In genomic region chr5:177004961-177005360, GRCh38 we compare ENCODE assay signal across 8 cellular contexts. TPM values are rescaled to one million over a fixed set of nuclear protein-coding genes. Genes with fewer than 3 reads are reported as not detected.
DNase-seq lines count a peak whose midpoint lies in the region; ATAC-seq and TF ChIP-seq lines count a peak whose summit lies in the region.

No MANE protein-coding gene starts in this region.

- no peak for TF ChIP-seq POLR2A in tibial nerve (IDR thresholded peaks at IDR 0.05)

- intact Hi-C loops in CD14-positive monocyte (cut with micrococcal nuclease) = loop anchor here in 1 of 2 donors (10.0 kb wide), 1 partner anchor 110 kb away; the partner anchor contains the start of gene HK3
- intact Hi-C loops in dendritic cell treated with granulocyte-macrophage colony-stimulating factor and Interleukin-4, amounts not matched to agents 40 ng/mL and 50 ng/mL, for 4 days (cut with micrococcal nuclease) = no loop called here

- H3K27ac Mint-ChIP-seq in CD14-positive monocyte (peak overlapping the region in 5 of 7 donors; percentile 90 to 99 (median 98)), nephron (peak overlapping the region in 1 of 3 experiments; percentile 81)
- H3K27ac Mint-ChIP-seq in dendritic cell treated with granulocyte-macrophage colony-stimulating factor and Interleukin-4, amounts not matched to agents 40 ng/mL and 50 ng/mL, for 4 days = no peak overlapping the region

- H3K9me3 Mint-ChIP-seq in CD14-positive monocyte (peaks cover 6 to 13% (median 9%) of the 10 kb centered on the region in 7 donors), nephron (peaks cover 3% of the 10 kb centered on the region)
- H3K9me3 Mint-ChIP-seq in dendritic cell treated with granulocyte-macrophage colony-stimulating factor and Interleukin-4, amounts not matched to agents 40 ng/mL and 50 ng/mL, for 4 days = no peaks in the 10 kb centered on the region

- peak overlapping the region; percentile 91 to 95 for H3K4me3 Mint-ChIP-seq in CD14-positive monocyte
- H3K4me3 Mint-ChIP-seq in dendritic cell treated with granulocyte-macrophage colony-stimulating factor and Interleukin-4, amounts not matched to agents 40 ng/mL and 50 ng/mL, for 4 days = peak overlapping the region; percentile 96
- H3K4me3 Mint-ChIP-seq in nephron = peak overlapping the region; percentile 95 to 98 (median 97)

- peaks cover 0 to 4% (median 3%) of the 10 kb centered on the region in 3 donors for H3K27me3 Mint-ChIP-seq in CD14-positive monocyte (ENCODE audit: low read depth in 3 of 3)
- no peaks in the 10 kb centered on the region for H3K27me3 Mint-ChIP-seq in dendritic cell treated with granulocyte-macrophage colony-stimulating factor and Interleukin-4, amounts not matched to agents 40 ng/mL and 50 ng/mL, for 4 days
- no peaks in the 10 kb centered on the region for H3K27me3 Mint-ChIP-seq in nephron (ENCODE audit: low read depth)

- H3K9me3 ChIP-seq in tibial nerve = peaks cover 0 to 2% (median 0%) of the 10 kb centered on the region in 4 donors

- H3K4me1 Mint-ChIP-seq in CD14-positive monocyte = peaks cover 34% of the 10 kb centered on the region
- peaks cover 20% of the 10 kb centered on the region for H3K4me1 Mint-ChIP-seq in dendritic cell treated with granulocyte-macrophage colony-stimulating factor and Interleukin-4, amounts not matched to agents 40 ng/mL and 50 ng/mL, for 4 days (ENCODE audit: low read depth)
- H3K4me1 Mint-ChIP-seq in nephron = peaks cover 13% of the 10 kb centered on the region

- no peak overlapping the region for H3K27ac ChIP-seq in tibial nerve

- H3K36me3 Mint-ChIP-seq in CD14-positive monocyte = peaks cover 9 to 20% of the 10 kb centered on the region in 2 donors
- H3K36me3 Mint-ChIP-seq in dendritic cell treated with granulocyte-macrophage colony-stimulating factor and Interleukin-4, amounts not matched to agents 40 ng/mL and 50 ng/mL, for 4 days (ENCODE audit: low read depth) = peaks cover 22% of the 10 kb centered on the region
- peaks cover 16% of the 10 kb centered on the region for H3K36me3 Mint-ChIP-seq in nephron (ENCODE audit: low read depth)

- TF ChIP-seq EP300 in tibial nerve (IDR thresholded peaks at IDR 0.05) = no peak

- peaks cover 0 to 23% (median 16%) of the 10 kb centered on the region in 4 donors for H3K4me1 ChIP-seq in tibial nerve

- TF ChIP-seq CTCF in CD14-positive monocyte (IDR thresholded peaks at IDR 0.05) = no peak
- no peak for TF ChIP-seq CTCF in LNCaP clone FGC (IDR thresholded peaks at IDR 0.05; ENCODE audit: control insufficient read depth, extremely low read depth, insufficient read depth)
- no peak for TF ChIP-seq CTCF in nephron (IDR thresholded peaks at IDR 0.05; ENCODE audit: unreplicated experiment in 3 of 3)
- no peak for TF ChIP-seq CTCF in tibial nerve (IDR thresholded peaks at IDR 0.05)

- no peaks in the 10 kb centered on the region for H3K27me3 ChIP-seq in tibial nerve

- H3K4me3 ChIP-seq in LNCaP clone FGC (ENCODE audit: low read depth, low read length) (peak overlapping the region; percentile 91), tibial nerve (peak overlapping the region in 1 of 4 donors; percentile 92)

- no peak for ATAC-seq in GM21390 (IDR thresholded peaks at IDR 0.05; ENCODE audit: unreplicated experiment)

- DNase-seq in CD14-positive monocyte (ENCODE audit: low spot score) (no peak), LNCaP clone FGC (ENCODE audit: low read depth) (no peak), NCI-H2081 treated with DMSO at 0.1 percent for 48 hours (lab: John Stamatoyannopoulos, UW) (no peak), GDM1 (lab: John Stamatoyannopoulos, UW) (no peak), tibial nerve (ENCODE audit: low spot score in 2 of 2) (no peak)

- 90 to 91% methylated on average over 10 of the region's 10 CpGs for WGBS in tibial nerve, 2 donors

- H3K36me3 ChIP-seq in tibial nerve = no peaks in the 10 kb centered on the region

RNA-seq across cellular contexts. Expression of gene UIMC1, which starts 1.6 kb away (rescaled TPM):
- 10 to 100 TPM; 14.8 to 19.1 TPM for polyA plus RNA-seq in CD14-positive monocyte
- 10 to 100 TPM; 40.2 to 56.7 (median 44.6) TPM for total RNA-seq in tibial nerve

RNA-seq across cellular contexts. Expression of gene ZNF346, which starts 17.5 kb away (rescaled TPM):
- 1 to 10 TPM; 6.0 to 6.4 TPM for polyA plus RNA-seq in CD14-positive monocyte
- total RNA-seq in tibial nerve = 10 to 100 TPM; 17.6 to 24.9 (median 18.8) TPM
